ENCODE assay signal across 12 cellular contexts in the genomic region with DNA sequence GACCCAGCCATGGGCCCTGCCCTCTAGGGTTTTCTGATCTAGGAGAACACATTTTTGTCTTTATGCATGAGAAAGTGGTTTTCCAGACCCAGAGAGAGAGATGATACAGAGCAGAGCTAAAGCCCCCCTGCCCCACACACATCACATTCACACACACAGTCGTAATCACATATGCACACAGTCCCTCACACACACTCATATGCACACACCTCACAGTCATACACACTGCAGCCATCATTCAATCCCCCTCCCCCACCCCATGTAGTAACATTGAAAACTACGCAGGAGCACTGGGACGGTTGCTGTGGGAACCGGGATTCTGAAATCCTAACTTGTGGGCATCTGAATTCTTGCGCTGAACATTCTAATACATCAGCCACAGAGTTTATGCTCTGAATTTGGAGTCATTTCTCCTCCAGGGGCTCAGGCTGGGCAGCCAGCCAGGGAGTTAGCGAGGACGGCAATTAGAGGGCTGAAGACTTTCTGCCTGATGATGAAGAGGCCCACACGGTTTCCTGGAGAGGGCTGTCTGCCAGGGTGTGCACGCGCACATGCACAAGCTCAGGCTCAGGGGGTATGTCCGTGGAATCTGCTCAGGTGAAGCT. TPM values are rescaled to one million over a fixed set of nuclear protein-coding genes. Genes with fewer than 3 reads are reported as not detected.
A peak's percentile ranks its signal among the peaks of the same experiment; 100 is the strongest.
DNase-seq lines count a peak whose midpoint lies in the region; ATAC-seq and TF ChIP-seq lines count a peak whose summit lies in the region.
"Had no signal": no experiment of that assay in that cellular context is flagged by ENCODE, and none has a peak within 500 bp of the region (broad histone marks: within the 10 kb centered on the region; RNA-seq: fewer than 3 reads in every experiment).

No MANE protein-coding gene starts in this region.

- peaks cover 32% of the 10 kb centered on the region for H3K27me3 ChIP-seq in smooth muscle cell (ENCODE audit: low read depth)

- no peak for ATAC-seq in HG02852 (IDR thresholded peaks at IDR 0.05; ENCODE audit: unreplicated experiment)

- no peak overlapping the region for H3K9ac ChIP-seq in smooth muscle cell (ENCODE audit: low read depth)

- DNase-seq in NCI-H748 (lab: John Stamatoyannopoulos, UW; ENCODE audit: unreplicated experiment): peak; percentile 35
- DNase-seq in NCI-H748 treated with DMSO at 0.1 percent for 48 hours (lab: John Stamatoyannopoulos, UW): no peak
- peak; percentile 82 for DNase-seq in RPMI8226
- DNase-seq in astrocyte of the spinal cord (ENCODE audit: low read depth, low spot score): peak; percentile 56
- no peak for DNase-seq in smooth muscle cell (lab: John Stamatoyannopoulos, UW; ENCODE audit: unreplicated experiment)
- DNase-seq in AG20443 (ENCODE audit: low spot score): no peak
- DNase-seq in AML-193 (lab: John Stamatoyannopoulos, UW): no peak
- DNase-seq: H7, stomach had no signal

- H3K4me3 ChIP-seq in astrocyte of the spinal cord (ENCODE audit: low read depth, low read length) (no peak overlapping the region), smooth muscle cell (no peak overlapping the region)
- H3K4me3 ChIP-seq: cardiac muscle cell, stomach had no signal

- no peaks in the 10 kb centered on the region for H3K79me2 ChIP-seq in smooth muscle cell (ENCODE audit: low read depth)

- peaks cover 6% of the 10 kb centered on the region for H3K4me1 ChIP-seq in smooth muscle cell (ENCODE audit: low read depth)

- H3K9me3 ChIP-seq in smooth muscle cell (replicated peaks; ENCODE audit: low read depth): no peaks in the 10 kb centered on the region
- H3K9me3 ChIP-seq: stomach had no signal

- 54% methylated on average over 11 of the region's 11 CpGs for WGBS in smooth muscle cell (ENCODE audit: low lambda C conversion rate)

- H2AFZ ChIP-seq in smooth muscle cell (ENCODE audit: low read depth): no peak overlapping the region

- in situ Hi-C loops in astrocyte of the spinal cord (cut with HindIII; ENCODE audit: low sequenced_read_pairs): no loop called here

- no peaks in the 10 kb centered on the region for H3K36me3 ChIP-seq in smooth muscle cell (ENCODE audit: low read depth)
- H3K36me3 ChIP-seq: cardiac muscle cell, stomach had no signal

- no peaks in the 10 kb centered on the region for H4K20me1 ChIP-seq in smooth muscle cell (ENCODE audit: low read depth)

- no peak for TF ChIP-seq CTCF in astrocyte of the spinal cord (IDR thresholded peaks at IDR 0.05; ENCODE audit: low read depth, low read length)
- TF ChIP-seq CTCF in smooth muscle cell (IDR thresholded peaks at IDR 0.05; ENCODE audit: borderline replicate concordance, insufficient read depth, poor library complexity, severe bottlenecking): no peak

- H3K27ac ChIP-seq in smooth muscle cell (ENCODE audit: low read depth): peak overlapping the region; percentile 31
- H3K27ac ChIP-seq: cardiac muscle cell had no signal

- no peak overlapping the region for H3K4me2 ChIP-seq in smooth muscle cell

- H3F3A ChIP-seq in smooth muscle cell (ENCODE audit: low read depth): no peaks in the 10 kb centered on the region

RNA-seq across cellular contexts. Expression of a gene that starts 32.7 kb away (rescaled TPM):
- total RNA-seq in smooth muscle cell: 0.27 TPM in 1 of 2 replicates, not detected in the other
- polyA plus RNA-seq in smooth muscle cell: 0.21 TPM in 1 of 2 replicates, not detected in the other
- total RNA-seq: H7, pulmonary artery endothelial cell had no signal
- polyA plus RNA-seq: cardiac muscle cell had no signal

RNA-seq across cellular contexts. Expression of a gene that starts 52.2 kb away (rescaled TPM):
- 0.27 and 0.99 TPM in 2 replicates for total RNA-seq in smooth muscle cell
- polyA plus RNA-seq in smooth muscle cell: 0.33 and 2.4 TPM in 2 replicates
- polyA plus RNA-seq: cardiac muscle cell had no signal

Comparison
In these comparisons a context has a peak if more than half of its experiments do, and no peak if none do; other contexts are left out.
1. DNase-seq: peak in NCI-H748 (single experiment), RPMI8226 (single experiment) and astrocyte of the spinal cord (single experiment); none in NCI-H748 treated with DMSO at 0.1 percent for 48 hours (single experiment), smooth muscle cell (single experiment), AG20443 (single experiment) and AML-193 (0 of 2).